In genomic region chr3:30630238-30631030, GRCh38 we compare ENCODE assay signal across 11 cellular contexts. TPM values are rescaled to one million over a fixed set of nuclear protein-coding genes. Genes with fewer than 3 reads are reported as not detected.
DNase-seq lines count a peak whose midpoint lies in the region; ATAC-seq and TF ChIP-seq lines count a peak whose summit lies in the region.
"Had no signal": no experiment of that assay in that cellular context is flagged by ENCODE, and none has a peak within 500 bp of the region (broad histone marks: within the 10 kb centered on the region; RNA-seq: fewer than 3 reads in every experiment).

No MANE protein-coding gene starts in this region.

- H3K4me1 ChIP-seq in left ventricle myocardium inferior, result peaks cover 100% of the 10 kb centered on the region
- peaks cover 89 to 100% (median 100%) of the 10 kb centered on the region in 6 donors for H3K4me1 ChIP-seq in spleen

- DNase-seq in ELR (ENCODE audit: low read depth), result peak; percentile 7
- no peak for DNase-seq in T-helper 17 cell
- DNase-seq in left ventricle myocardium inferior, result no peak
- DNase-seq in spleen, result no peak
- no peak for DNase-seq in GM10266 (ENCODE audit: extremely low spot score)
- no peak for DNase-seq in dermis blood vessel endothelial cell
- DNase-seq: cerebellar nuclear complex, occipital lobe had no signal

- 15 to 75% (median 66%) methylated on average over 2 of the region's 2 CpGs for WGBS in spleen, 5 donors

- H3K27ac Mint-ChIP-seq in T-helper 17 cell, result peak overlapping the region; percentile 92

- H3K4me3 Mint-ChIP-seq in T-helper 17 cell, result peak overlapping the region; percentile 76

- H3K27me3 ChIP-seq in left ventricle myocardium inferior (ENCODE audit: low read depth) (no peaks in the 10 kb centered on the region), spleen (replicated peaks in 1 of 7) (no peaks in the 10 kb centered on the region)

- peaks cover 6% of the 10 kb centered on the region for H3K36me3 Mint-ChIP-seq in T-helper 17 cell (ENCODE audit: low read depth)

- H3K4me1 Mint-ChIP-seq in T-helper 17 cell, result peaks cover 67% of the 10 kb centered on the region

- H3K4me3 ChIP-seq in left ventricle myocardium inferior, result peak overlapping the region; percentile 30
- peak overlapping the region in 1 of 8 donors; percentile 31 for H3K4me3 ChIP-seq in spleen
- H3K4me3 ChIP-seq: K562 had no signal

- TF ChIP-seq CTCF in left ventricle myocardium inferior (IDR thresholded peaks at IDR 0.05; ENCODE audit: borderline replicate concordance) (no peak), spleen (IDR thresholded peaks at IDR 0.05 in 8 of 11, conservative IDR thresholded peaks at IDR 0.05 in 3 of 11) (no peak), GM10266 (IDR thresholded peaks at IDR 0.05; ENCODE audit: control insufficient read depth, insufficient read depth, low read depth, missing control alignments) (no peak)

- TF ChIP-seq POLR2A in spleen (IDR thresholded peaks at IDR 0.05), result no peak

- H3K27me3 Mint-ChIP-seq in T-helper 17 cell, result no peaks in the 10 kb centered on the region

- ATAC-seq in T-helper 17 cell (no peak), HG02623 (IDR thresholded peaks at IDR 0.05; ENCODE audit: unreplicated experiment) (no peak), HG02973 (IDR thresholded peaks at IDR 0.05; ENCODE audit: unreplicated experiment) (no peak)
- ATAC-seq: K562 had no signal

- H3K27ac ChIP-seq in left ventricle myocardium inferior (replicated peaks) (peak overlapping the region; percentile 85), spleen (peak overlapping the region; percentile 83 to 100 (median 89))

- H3K9me3 ChIP-seq in T-helper 17 cell (ENCODE audit: control insufficient read depth, low read length, poor library complexity, severe bottlenecking) (no peaks in the 10 kb centered on the region), left ventricle myocardium inferior (replicated peaks) (peaks cover 3% of the 10 kb centered on the region), spleen (no peaks in the 10 kb centered on the region)

- intact Hi-C loops in left ventricle myocardium inferior (cut with micrococcal nuclease), result no loop called here
- intact Hi-C loops in spleen (cut with DNase I; ENCODE audit: low total_unique reads), result no loop called here

- H3K36me3 ChIP-seq in left ventricle myocardium inferior (peaks cover 8% of the 10 kb centered on the region), spleen (peaks cover 0 to 39% (median 0%) of the 10 kb centered on the region in 6 donors)

RNA-seq across cellular contexts. Expression of gene TGFBR2, which starts 24.0 kb away (rescaled TPM):
- total RNA-seq in T-helper 17 cell, result 10 to 100 TPM; 58.4 to 74.5 TPM
- total RNA-seq in left ventricle myocardium inferior, result 144 TPM
- total RNA-seq in spleen, result 100 to 1,000 TPM; 163 to 322 (median 277) TPM
- polyA plus RNA-seq in spleen, result 10 to 100 TPM; 18.2 to 45.6 (median 33.7) TPM
- total RNA-seq in dermis blood vessel endothelial cell, result 632 and 715 TPM in 2 replicates
